Comparison of ENCODE assay signal across 8 cellular contexts in the genomic region with DNA sequence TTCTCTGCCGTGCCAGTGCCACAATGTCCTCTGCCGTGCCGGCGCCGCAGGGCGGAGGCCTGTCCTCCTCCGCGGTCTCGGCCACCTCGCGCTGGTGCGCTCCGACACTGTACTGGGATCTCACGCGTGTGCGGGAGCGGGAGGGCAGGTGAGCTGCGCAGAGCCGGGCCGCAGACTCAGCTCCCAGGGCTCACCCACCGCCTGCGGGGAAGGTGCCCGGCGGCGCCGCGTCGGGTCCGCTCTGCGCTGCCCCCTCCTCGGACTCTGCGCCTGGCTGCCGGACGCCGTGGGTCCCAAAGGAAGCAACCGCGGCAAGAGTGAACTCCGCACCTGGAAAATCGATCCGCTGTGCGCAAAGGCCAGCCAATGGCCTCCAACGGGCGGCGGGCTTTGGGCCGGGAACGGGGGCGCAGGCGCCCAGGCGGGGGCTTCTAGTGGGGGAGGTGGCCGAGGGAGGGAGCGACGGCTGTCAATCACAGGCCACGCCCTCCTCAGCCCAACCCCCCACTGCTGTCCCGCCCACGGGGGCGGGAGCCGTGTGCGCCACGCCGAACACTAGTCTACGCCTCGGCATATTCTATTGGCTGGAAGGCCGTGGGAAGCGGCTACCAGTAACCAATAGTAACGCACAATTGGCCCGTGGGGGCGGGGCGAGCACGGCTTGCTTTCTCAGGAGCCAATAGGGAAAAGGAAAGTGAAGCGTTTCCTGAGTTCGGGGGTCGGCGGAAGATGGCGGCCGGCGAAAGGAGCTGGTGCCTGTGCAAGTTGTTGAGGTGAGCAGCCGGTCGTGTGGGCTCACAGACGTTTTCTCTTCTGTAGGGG. TPM values are rescaled to one million over a fixed set of nuclear protein-coding genes. Genes with fewer than 3 reads are reported as not detected.
DNase-seq lines count a peak whose midpoint lies in the region; ATAC-seq and TF ChIP-seq lines count a peak whose summit lies in the region.

A gene with protein sequence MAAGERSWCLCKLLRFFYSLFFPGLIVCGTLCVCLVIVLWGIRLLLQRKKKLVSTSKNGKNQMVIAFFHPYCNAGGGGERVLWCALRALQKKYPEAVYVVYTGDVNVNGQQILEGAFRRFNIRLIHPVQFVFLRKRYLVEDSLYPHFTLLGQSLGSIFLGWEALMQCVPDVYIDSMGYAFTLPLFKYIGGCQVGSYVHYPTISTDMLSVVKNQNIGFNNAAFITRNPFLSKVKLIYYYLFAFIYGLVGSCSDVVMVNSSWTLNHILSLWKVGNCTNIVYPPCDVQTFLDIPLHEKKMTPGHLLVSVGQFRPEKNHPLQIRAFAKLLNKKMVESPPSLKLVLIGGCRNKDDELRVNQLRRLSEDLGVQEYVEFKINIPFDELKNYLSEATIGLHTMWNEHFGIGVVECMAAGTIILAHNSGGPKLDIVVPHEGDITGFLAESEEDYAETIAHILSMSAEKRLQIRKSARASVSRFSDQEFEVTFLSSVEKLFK (plus strand): TSS at position 709 of the 822 bp plus-strand sequence. CDS start 21 bp downstream, at position 730.

- CTCF ChIA-PET in mammary epithelial cell (lab: Charles Lee; ENCODE audit: low non-redundant PET) = interaction anchor here (0.6 to 0.7 kb wide), 2 partner anchors 73 to 439 kb away, joined by 3 to 5 read pairs; no protein-coding TSS in a partner anchor

- H3K79me2 ChIP-seq in ACC112 (ENCODE audit: control insufficient read depth, insufficient read depth, low read length, unreplicated experiment) (peaks cover 37% of the 10 kb centered on the region), mammary epithelial cell (ENCODE audit: insufficient read depth, low read length) (peaks cover 40% of the 10 kb centered on the region), smooth muscle cell (ENCODE audit: low read depth) (peaks cover 96% of the 10 kb centered on the region)

- in situ Hi-C loops in mammary epithelial cell (cut with MboI; ENCODE audit: low sequenced_read_pairs in 2 of 2) = loop anchor here in 1 of 2 donors (25.0 kb wide), 1 partner anchor 450 kb away; the partner anchor contains the start of genes CKAP2 and VPS36

- dilution Hi-C loops in mammary epithelial cell (cut with HindIII; ENCODE audit: low sequenced_read_pairs) = no loop called here

- peak within 1 kb of the TSS; percentile 85 for H2AFZ ChIP-seq in ACC112 (ENCODE audit: low read length, unreplicated experiment)
- peak within 1 kb of the TSS; percentile 96 for H2AFZ ChIP-seq in mammary epithelial cell (ENCODE audit: low read depth, low read length)
- H2AFZ ChIP-seq in smooth muscle cell (ENCODE audit: low read depth) = peak within 1 kb of the TSS; percentile 93

- WGBS in mammary epithelial cell (ENCODE audit: low coverage, missing lambda C conversion rate) = under 1% methylated on average over 30 of the region's 79 CpGs
- WGBS in smooth muscle cell (ENCODE audit: low lambda C conversion rate) = 1% methylated on average over 69 of the region's 79 CpGs

- peak within 1 kb of the TSS; percentile 91 for H3K9ac ChIP-seq in mammary epithelial cell (ENCODE audit: insufficient read depth, low read length)
- peak within 1 kb of the TSS; percentile 92 for H3K9ac ChIP-seq in smooth muscle cell (ENCODE audit: low read depth)

- BruUV-seq in mammary epithelial cell (replicated peaks; lab: Mats Ljungman, UMichigan) = TSS peak; percentile 31

- no peak for TF ChIP-seq CTCF in VCaP (conservative IDR thresholded peaks at IDR 0.05)
- no peak for TF ChIP-seq CTCF in mammary epithelial cell (conservative IDR thresholded peaks at IDR 0.05 in 1 of 2, IDR thresholded peaks at IDR 0.05 in 1 of 2; ENCODE audit: extremely low read depth in 1 of 2, insufficient read depth in 1 of 2, low read depth in 1 of 2, low read length in 2 of 2)
- TF ChIP-seq CTCF in smooth muscle cell (IDR thresholded peaks at IDR 0.05; ENCODE audit: borderline replicate concordance, insufficient read depth, poor library complexity, severe bottlenecking) = no peak

- H3K9me3 ChIP-seq in mammary epithelial cell (replicated peaks; ENCODE audit: insufficient read depth, low read length) (no peaks in the 10 kb centered on the region), smooth muscle cell (replicated peaks; ENCODE audit: low read depth) (no peaks in the 10 kb centered on the region)

- no peaks in the 10 kb centered on the region for H3F3A ChIP-seq in smooth muscle cell (ENCODE audit: low read depth)

- H3K36me3 ChIP-seq in ACC112 (ENCODE audit: insufficient read depth, low read length) (no peaks in the 10 kb centered on the region), mammary epithelial cell (ENCODE audit: insufficient read depth, low read length) (no peaks in the 10 kb centered on the region), smooth muscle cell (ENCODE audit: low read depth) (no peaks in the 10 kb centered on the region)

- peak; percentile 99 for ATAC-seq in GM18870 (IDR thresholded peaks at IDR 0.05; ENCODE audit: unreplicated experiment)
- ATAC-seq in HG03135 (IDR thresholded peaks at IDR 0.05; ENCODE audit: unreplicated experiment) = peak; percentile 99

- H3K4me2 ChIP-seq in mammary epithelial cell (ENCODE audit: insufficient read depth, low read depth, low read length) (peak within 1 kb of the TSS; percentile 89), smooth muscle cell (peak within 1 kb of the TSS; percentile 99)

- H3K27ac ChIP-seq in ACC112 (ENCODE audit: low read depth, low read length) (peak within 1 kb of the TSS; percentile 45; the same call in 1 of the 2 replicates), VCaP (peak within 1 kb of the TSS; percentile 85), mammary epithelial cell (ENCODE audit: insufficient read depth, low read depth, low read length) (peak within 1 kb of the TSS; percentile 86), smooth muscle cell (ENCODE audit: low read depth) (peak within 1 kb of the TSS; percentile 78)

- intact Hi-C loops in mammary epithelial cell (cut with micrococcal nuclease) = loop anchor here (5.0 to 10.0 kb wide), 2 partner anchors 75 to 443 kb away; partner anchors contain the start of genes CKAP2 and VPS36

- H3K4me1 ChIP-seq in ACC112 (ENCODE audit: control insufficient read depth, insufficient read depth, low read length, unreplicated experiment) (peaks cover 6% of the 10 kb centered on the region), mammary epithelial cell (ENCODE audit: insufficient read depth, low read length) (peaks cover 10% of the 10 kb centered on the region), smooth muscle cell (ENCODE audit: low read depth) (peaks cover 17% of the 10 kb centered on the region)

- H3K27me3 ChIP-seq in ACC112 (ENCODE audit: insufficient read depth, low read length) (no peaks in the 10 kb centered on the region), mammary epithelial cell (ENCODE audit: insufficient read depth, low read length) (no peaks in the 10 kb centered on the region), smooth muscle cell (ENCODE audit: low read depth) (no peaks in the 10 kb centered on the region)

- DNase-seq in NCI-H2196 treated with DMSO at 0.1 percent for 48 hours (lab: John Stamatoyannopoulos, UW; ENCODE audit: unreplicated experiment) (peak; percentile 56), mammary epithelial cell (peak; percentile 97), iPS-NIHi11 (ENCODE audit: low spot score) (peak; percentile 98), smooth muscle cell (lab: John Stamatoyannopoulos, UW; ENCODE audit: unreplicated experiment) (peak; percentile 98)

- H4K20me1 ChIP-seq in mammary epithelial cell (ENCODE audit: insufficient read depth, low read length) = no peaks in the 10 kb centered on the region
- peaks cover 16% of the 10 kb centered on the region for H4K20me1 ChIP-seq in smooth muscle cell (ENCODE audit: low read depth)

- H3K4me3 ChIP-seq in ACC112 (ENCODE audit: low read depth, low read length) = peak within 1 kb of the TSS; percentile 96
- peak within 1 kb of the TSS; percentile 98 to 99 (median 98) for H3K4me3 ChIP-seq in mammary epithelial cell (replicated peaks in 1 of 3; ENCODE audit: insufficient read depth in 1 of 3, low read depth in 2 of 3, low read length in 3 of 3)
- H3K4me3 ChIP-seq in smooth muscle cell = peak within 1 kb of the TSS; percentile 94

RNA-seq across cellular contexts. Expression of the gene that starts here (rescaled TPM):
- total RNA-seq in mammary epithelial cell (10 to 100 TPM; 19.5 to 29.4 TPM), smooth muscle cell (28.4 and 61.3 TPM in 2 replicates)
- polyA plus RNA-seq in mammary epithelial cell (6.1 TPM), smooth muscle cell (26.8 and 34.7 TPM in 2 replicates)
- polyA minus RNA-seq in mammary epithelial cell = 23.9 TPM

Comparison
In these comparisons a context has a peak if more than half of its experiments do, and no peak if none do; other contexts are left out.
1. Peak in every context shown above with its lines: DNase-seq, ATAC-seq, H3K4me3 ChIP-seq and H3K27ac ChIP-seq.